Comparison of ENCODE assay signal across 22 cellular contexts in the genomic region with DNA sequence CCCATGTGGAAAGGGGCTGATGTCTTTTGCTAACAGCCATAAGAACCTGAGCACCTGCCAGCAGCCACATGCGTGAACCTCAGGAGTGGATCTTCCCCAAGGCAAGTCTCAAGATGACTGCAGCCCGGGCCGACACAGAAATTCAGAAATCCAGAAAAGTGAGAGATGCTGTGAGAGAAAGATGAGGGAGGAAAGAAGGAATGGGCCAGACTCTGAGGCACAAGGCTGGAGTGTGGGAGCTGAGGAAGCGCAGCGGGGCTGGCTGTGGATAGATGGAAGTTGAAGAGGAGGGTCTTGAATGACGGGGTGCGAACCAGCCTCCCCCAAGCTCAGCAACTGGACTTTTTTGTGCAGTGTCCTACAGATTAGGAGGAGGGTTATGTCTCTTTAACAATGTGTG.
"Had no signal": no experiment of that assay in that cellular context is flagged by ENCODE, and none has a peak within 500 bp of the region (broad histone marks: within the 10 kb centered on the region; RNA-seq: fewer than 3 reads in every experiment).

No MANE protein-coding gene starts in this region.

- H3K79me2 ChIP-seq: parathyroid adenoma had no signal

- H3K27ac ChIP-seq: brain microvascular endothelial cell, parathyroid adenoma, thyroid gland had no signal

- H3K4me3 ChIP-seq: thyroid gland had no signal

- DNase-seq: activated CD4-positive, alpha-beta T cell treated with anti-CD3 and anti-CD28 coated beads for 1 hour; activated CD4-positive, alpha-beta T cell treated with anti-CD3 and anti-CD28 coated beads, Interleukin-2, amount 50 U/mL, for 4 hours; activated gamma-delta T cell; activated T-cell treated with anti-CD3 and anti-CD28 coated beads for 4 hours; anterior cingulate cortex; brain microvascular endothelial cell; central memory CD4-positive, alpha-beta T cell; dermis blood vessel endothelial cell; effector CD8-positive, alpha-beta T cell; foreskin melanocyte; glutamatergic neuron; hippocampal formation; left cardiac atrium; naive B cell; nucleus accumbens; stimulated activated CD4-positive, alpha-beta T cell treated with anti-CD3 and anti-CD28 coated beads, Interleukin-12 subunit alpha, Interleukin-12 subunit beta, amount 100 ng/mL, for 4 hours; stimulated activated CD4-positive, alpha-beta T cell treated with anti-CD3 and anti-CD28 coated beads, Interleukin-4, amount 100 ng/mL, for 4 hours; stimulated activated naive CD8-positive, alpha-beta T cell treated with anti-CD3 and anti-CD28 coated beads, Interleukin-15, Interleukin-2, amounts not matched to agents 100 U/mL and 50 U/mL, for 24 hours; substantia nigra; T-helper 9 cell; thyroid gland had no signal

- H3K9ac ChIP-seq: parathyroid adenoma had no signal

- H2AFZ ChIP-seq: parathyroid adenoma had no signal

- H3K4me1 ChIP-seq: thyroid gland had no signal

- H3K27me3 ChIP-seq: brain microvascular endothelial cell, thyroid gland had no signal

- H3K9me3 ChIP-seq: thyroid gland had no signal

- H3K36me3 ChIP-seq: brain microvascular endothelial cell, thyroid gland had no signal
